19 cellular contexts compared by ENCODE assay signal in genomic region chr16:23410176-23410575, GRCh38. TPM values are rescaled to one million over a fixed set of nuclear protein-coding genes. Genes with fewer than 3 reads are reported as not detected.
DNase-seq lines count a peak whose midpoint lies in the region; ATAC-seq, FAIRE-seq and TF ChIP-seq lines count a peak whose summit lies in the region.
"Had no signal": no experiment of that assay in that cellular context is flagged by ENCODE, and none has a peak within 500 bp of the region (broad histone marks: within the 10 kb centered on the region; RNA-seq: fewer than 3 reads in every experiment).

No MANE protein-coding gene starts in this region.

- H2AK5ac ChIP-seq in mesendoderm (ENCODE audit: low read length), result no peak overlapping the region

- no peaks in the 10 kb centered on the region for H3K9me3 Mint-ChIP-seq in CD8-positive, alpha-beta T cell
- no peaks in the 10 kb centered on the region for H3K9me3 Mint-ChIP-seq in HFFc6
- H3K9me3 Mint-ChIP-seq: activated CD4-positive, alpha-beta T cell treated with anti-CD3 and anti-CD28 coated beads, Interleukin-2, amount 10 ng/mL, durations not matched to agents 24 days and 14 days; activated naive CD8-positive, alpha-beta T cell treated with anti-CD3 and anti-CD28 coated beads, Interleukin-2, amount 10 ng/mL, durations not matched to agents 7 days and 5 days; mesothelial cell of epicardium had no signal

- no peaks in the 10 kb centered on the region for H3K27me3 ChIP-seq in CD8-positive, alpha-beta T cell (ENCODE audit: insufficient read depth, low read length)
- H3K27me3 ChIP-seq in Panc1 (ENCODE audit: control insufficient read depth, insufficient read depth, low read length), result no peaks in the 10 kb centered on the region
- no peaks in the 10 kb centered on the region for H3K27me3 ChIP-seq in mesendoderm (ENCODE audit: insufficient read depth, low read length, poor library complexity)
- H3K27me3 ChIP-seq: neutrophil, right lobe of liver had no signal

- H3K4me1 Mint-ChIP-seq in CD8-positive, alpha-beta T cell (ENCODE audit: low read depth), result no peaks in the 10 kb centered on the region
- peaks cover 30% of the 10 kb centered on the region for H3K4me1 Mint-ChIP-seq in HFFc6 (ENCODE audit: low read depth)
- H3K4me1 Mint-ChIP-seq: activated CD4-positive, alpha-beta T cell treated with anti-CD3 and anti-CD28 coated beads, Interleukin-2, amount 10 ng/mL, durations not matched to agents 24 days and 14 days; activated naive CD8-positive, alpha-beta T cell treated with anti-CD3 and anti-CD28 coated beads, Interleukin-2, amount 10 ng/mL, durations not matched to agents 7 days and 5 days; mesothelial cell of epicardium had no signal

- no peak overlapping the region for H3K4ac ChIP-seq in mesendoderm (ENCODE audit: low read depth, low read length)

- H3K9ac ChIP-seq in mesendoderm (ENCODE audit: low read length), result no peak overlapping the region

- intact Hi-C loops in CD8-positive, alpha-beta T cell (cut with DNase I, micrococcal nuclease), result no loop called here
- intact Hi-C loops in Panc1 (cut with micrococcal nuclease; ENCODE audit: unreplicated experiment), result no loop called here

- no peak overlapping the region for H3K27ac ChIP-seq in CD8-positive, alpha-beta T cell (ENCODE audit: low read depth, low read length)
- H3K27ac ChIP-seq in Panc1 (ENCODE audit: low read length) (peak overlapping the region; percentile 73; the same call in 1 of the 2 replicates), mesendoderm (ENCODE audit: low read depth, low read length) (no peak overlapping the region)
- H3K27ac ChIP-seq: neutrophil, right lobe of liver had no signal

- H4K8ac ChIP-seq in mesendoderm (ENCODE audit: low read depth, low read length), result no peak overlapping the region

- no peak overlapping the region for H3K18ac ChIP-seq in mesendoderm (ENCODE audit: low read length)

- CTCF ChIA-PET in CD8-positive, alpha-beta T cell (lab: Charles Lee), result interaction anchor here (1.2 kb wide), 1 partner anchor 24 kb away, joined by 4 read pairs; no protein-coding TSS in a partner anchor
- CTCF ChIA-PET in Panc1 (lab: Charles Lee), result no interaction called here

- no peak overlapping the region for H3K4me2 ChIP-seq in mesendoderm (ENCODE audit: low read length)

- H3K56ac ChIP-seq in mesendoderm (ENCODE audit: low read length), result no peak overlapping the region

- ATAC-seq in CD8-positive, alpha-beta T cell, result no peak
- ATAC-seq in Panc1, result no peak
- ATAC-seq: GM12878, HCT116, right lobe of liver had no signal

- H3K27ac Mint-ChIP-seq in CD8-positive, alpha-beta T cell, result peak overlapping the region; percentile 33
- peak overlapping the region; percentile 46; the same call in 1 of the 2 replicates for H3K27ac Mint-ChIP-seq in HFFc6
- H3K27ac Mint-ChIP-seq: activated CD4-positive, alpha-beta T cell treated with anti-CD3 and anti-CD28 coated beads, Interleukin-2, amount 10 ng/mL, durations not matched to agents 24 days and 14 days; activated naive CD8-positive, alpha-beta T cell treated with anti-CD3 and anti-CD28 coated beads, Interleukin-2, amount 10 ng/mL, durations not matched to agents 7 days and 5 days; mesothelial cell of epicardium had no signal

- no peak overlapping the region for H4K5ac ChIP-seq in mesendoderm (ENCODE audit: low read length)

- peaks cover 44% of the 10 kb centered on the region for H3K36me3 ChIP-seq in CD8-positive, alpha-beta T cell (ENCODE audit: insufficient read depth, low read length)
- H3K36me3 ChIP-seq in Panc1 (ENCODE audit: control insufficient read depth, insufficient read depth, low read length), result peaks cover 6% of the 10 kb centered on the region
- H3K36me3 ChIP-seq in mesendoderm (ENCODE audit: control insufficient read depth, insufficient read depth, low read length), result no peaks in the 10 kb centered on the region

- no peak overlapping the region for H2BK120ac ChIP-seq in mesendoderm (ENCODE audit: low read depth, low read length)

- no peaks in the 10 kb centered on the region for H3K4me1 ChIP-seq in CD8-positive, alpha-beta T cell (ENCODE audit: insufficient read depth, low read length)
- peaks cover 26% of the 10 kb centered on the region for H3K4me1 ChIP-seq in Panc1 (ENCODE audit: control insufficient read depth, insufficient read depth, low read length)
- no peaks in the 10 kb centered on the region for H3K4me1 ChIP-seq in mesendoderm (ENCODE audit: control insufficient read depth, low read depth, low read length)
- H3K4me1 ChIP-seq: right lobe of liver had no signal

- no peak for DNase-seq in CD8-positive, alpha-beta T cell
- DNase-seq in HFFc6, result peak; percentile 12
- no peak for DNase-seq in Panc1 (ENCODE audit: low read depth, low spot score)
- peak; percentile 19 for DNase-seq in mesendoderm
- no peak for DNase-seq in SW 1271 (lab: John Stamatoyannopoulos, UW)
- no peak for DNase-seq in kidney glomerular epithelial cell (lab: John Stamatoyannopoulos, UW)
- no peak for DNase-seq in T-helper 9 cell
- no peak for DNase-seq in frontal cortex (ENCODE audit: low spot score in 2 of 2)
- DNase-seq: activated CD4-positive, alpha-beta T cell treated with anti-CD3 and anti-CD28 coated beads, Interleukin-2, amount 10 ng/mL, durations not matched to agents 24 days and 14 days; activated naive CD8-positive, alpha-beta T cell treated with anti-CD3 and anti-CD28 coated beads, Interleukin-2, amount 10 ng/mL, durations not matched to agents 7 days and 5 days; cerebellar nuclear complex; NCI-H187 treated with DMSO at 0.1 percent for 48 hours; right lobe of liver; stimulated activated CD4-positive, alpha-beta T cell treated with anti-CD3 and anti-CD28 coated beads, Interleukin-4, amount 100 ng/mL, for 24 hours had no signal

- no peaks in the 10 kb centered on the region for H3K79me2 ChIP-seq in mesendoderm (ENCODE audit: control insufficient read depth, insufficient read depth, low read length)

- no peaks in the 10 kb centered on the region for H3K9me3 ChIP-seq in CD8-positive, alpha-beta T cell (ENCODE audit: low read length)
- no peaks in the 10 kb centered on the region for H3K9me3 ChIP-seq in Panc1 (ENCODE audit: control insufficient read depth, insufficient read depth, low read depth, low read length)
- H3K9me3 ChIP-seq: neutrophil, right lobe of liver had no signal

- in situ Hi-C loops in Panc1 (cut with HindIII; ENCODE audit: low pct_unique_long_range_greater_than_20kb, low sequenced_read_pairs), result no loop called here

- WGBS in mesendoderm (ENCODE audit: extremely low coverage, insufficient coverage, low lambda C conversion rate), result no CpG with 5 or more reads among the region's 4 CpGs

- BruUV-seq in Panc1 (replicated peaks; lab: Mats Ljungman, UMichigan), result no TSS peak

- no peak overlapping the region for H2BK15ac ChIP-seq in mesendoderm (replicated peaks; ENCODE audit: low read depth)

- no peaks in the 10 kb centered on the region for H3K79me1 ChIP-seq in mesendoderm (ENCODE audit: low read length)

- no peak overlapping the region for H3K4me3 Mint-ChIP-seq in CD8-positive, alpha-beta T cell
- no peak overlapping the region for H3K4me3 Mint-ChIP-seq in HFFc6
- H3K4me3 Mint-ChIP-seq: activated CD4-positive, alpha-beta T cell treated with anti-CD3 and anti-CD28 coated beads, Interleukin-2, amount 10 ng/mL, durations not matched to agents 24 days and 14 days; activated naive CD8-positive, alpha-beta T cell treated with anti-CD3 and anti-CD28 coated beads, Interleukin-2, amount 10 ng/mL, durations not matched to agents 7 days and 5 days; mesothelial cell of epicardium had no signal

- FAIRE-seq in frontal cortex (lab: Jason Lieb, UNC), result no peak
- FAIRE-seq: endothelial cell of umbilical vein, GM12878 had no signal

- H3K27me3 Mint-ChIP-seq in CD8-positive, alpha-beta T cell (ENCODE audit: low read depth), result no peaks in the 10 kb centered on the region
- H3K27me3 Mint-ChIP-seq in HFFc6 (ENCODE audit: insufficient read depth), result peaks cover 3% of the 10 kb centered on the region; the same call in 1 of the 2 replicates
- H3K27me3 Mint-ChIP-seq: activated CD4-positive, alpha-beta T cell treated with anti-CD3 and anti-CD28 coated beads, Interleukin-2, amount 10 ng/mL, durations not matched to agents 24 days and 14 days; activated naive CD8-positive, alpha-beta T cell treated with anti-CD3 and anti-CD28 coated beads, Interleukin-2, amount 10 ng/mL, durations not matched to agents 7 days and 5 days had no signal

- TF ChIP-seq CTCF in CD8-positive, alpha-beta T cell (IDR thresholded peaks at IDR 0.05), result no peak
- TF ChIP-seq CTCF in HFFc6 (IDR thresholded peaks at IDR 0.05) (no peak), Panc1 (IDR thresholded peaks at IDR 0.05) (no peak)

- POLR2A ChIA-PET in CD8-positive, alpha-beta T cell (lab: Charles Lee), result interaction anchor here (0.7 kb wide), 1 partner anchor 46 kb away, joined by 3 read pairs; no protein-coding TSS in a partner anchor
- POLR2A ChIA-PET in Panc1 (lab: Charles Lee), result no interaction called here

- no peak overlapping the region for H3K23ac ChIP-seq in mesendoderm (ENCODE audit: low read length)

- H3K4me3 ChIP-seq in CD8-positive, alpha-beta T cell (ENCODE audit: low read depth, low read length), result no peak overlapping the region
- H3K4me3 ChIP-seq in Panc1 (ENCODE audit: low read depth in 2 of 2, low read length in 2 of 2) (no peak overlapping the region), mesendoderm (ENCODE audit: low read length) (no peak overlapping the region)
- H3K4me3 ChIP-seq: GM12878, right lobe of liver had no signal

- H2BK5ac ChIP-seq in mesendoderm (ENCODE audit: low read length), result no peak overlapping the region

- H3K36me3 Mint-ChIP-seq in CD8-positive, alpha-beta T cell, result peaks cover 92% of the 10 kb centered on the region
- H3K36me3 Mint-ChIP-seq in HFFc6 (ENCODE audit: low read depth), result peaks cover 18% of the 10 kb centered on the region

RNA-seq across cellular contexts. Expression of gene COG7, which starts 42.8 kb away (rescaled TPM):
- total RNA-seq in CD8-positive, alpha-beta T cell, result 10 to 100 TPM; 13.3 to 14.7 TPM
- total RNA-seq in HFFc6 (2021; fragmentation: NEBNext Ultra II Directional; extraction: Animal tissue kit (Norgen Biotek cat#: 25700)), result 10 to 100 TPM; 17.7 to 21.2 (median 19.7) TPM
- 25.3 TPM for total RNA-seq in Panc1 (2021; ENCODE audit: unreplicated experiment)
- polyA plus RNA-seq in Panc1 (2012; ENCODE audit: insufficient read length), result 29.8 TPM
- 8.5 TPM for polyA plus RNA-seq in mesendoderm (2013, experiment 1 of 2)
- 8.7 TPM for polyA plus RNA-seq in mesendoderm (2013, experiment 2 of 2)
- 16.7 TPM for total RNA-seq in frontal cortex

Comparison
In these comparisons a context has a peak if more than half of its experiments do, and no peak if none do; other contexts are left out.
1. DNase-seq: peak in HFFc6 (single experiment) and mesendoderm (single experiment); none in CD8-positive, alpha-beta T cell (0 of 7), Panc1 (single experiment), SW 1271 (0 of 2), kidney glomerular epithelial cell (single experiment), T-helper 9 cell (single experiment) and frontal cortex (0 of 2).